ENCODE assay signal across 8 cellular contexts in the genomic region with DNA sequence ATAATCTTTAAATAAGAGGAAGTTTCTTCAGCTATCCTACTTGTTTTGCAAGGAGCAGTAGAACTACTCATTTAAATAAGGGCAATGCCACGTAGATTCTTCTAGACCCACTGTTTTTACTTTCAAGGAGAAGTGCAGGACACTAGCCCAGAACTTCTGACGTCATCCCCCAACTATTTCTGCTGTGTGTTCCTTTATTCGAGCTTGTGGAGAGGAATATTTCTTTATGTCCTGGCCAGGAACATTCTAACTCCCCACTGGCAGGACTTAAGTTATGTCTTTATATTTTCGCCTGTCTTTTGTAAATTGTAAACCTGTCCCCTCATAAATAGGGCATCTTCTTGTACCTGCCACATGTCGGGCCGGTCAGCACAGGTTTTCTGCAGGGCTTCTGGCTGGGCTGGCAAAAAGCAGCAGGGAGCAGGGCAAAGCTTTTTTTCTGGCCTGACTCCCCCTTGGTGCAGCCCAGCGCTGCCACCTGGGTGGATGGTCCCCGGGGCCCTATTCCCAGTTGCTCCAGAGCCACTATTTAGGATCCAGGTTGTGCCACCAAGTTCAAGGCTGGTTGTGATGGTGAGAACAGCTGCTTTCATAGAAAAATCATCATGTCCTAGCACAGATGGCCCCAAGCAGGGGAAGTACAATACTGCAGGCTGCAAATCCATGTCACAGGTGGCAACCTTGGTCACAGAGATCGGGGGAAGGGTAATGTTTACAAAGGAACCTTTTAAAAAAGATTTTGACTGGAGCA. TPM values are rescaled to one million over a fixed set of nuclear protein-coding genes. Genes with fewer than 3 reads are reported as not detected.
DNase-seq lines count a peak whose midpoint lies in the region; ATAC-seq and TF ChIP-seq lines count a peak whose summit lies in the region.

No MANE protein-coding gene starts in this region.

- no peaks in the 10 kb centered on the region for H3K36me3 ChIP-seq in OCI-LY7 (ENCODE audit: insufficient read depth, low read length)

- H3K4me3 ChIP-seq in OCI-LY7 (ENCODE audit: low read depth, low read length, poor library complexity, severe bottlenecking), result peak overlapping the region; percentile 89

- CTCF ChIA-PET in OCI-LY7 (lab: Charles Lee; ENCODE audit: unreplicated experiment), result no interaction called here

- peak overlapping the region; percentile 65 for H3K27ac ChIP-seq in OCI-LY7 (ENCODE audit: low read depth, low read length, poor library complexity, severe bottlenecking)

- peak overlapping the region; percentile 72; the same call in 1 of the 2 replicates for H2AFZ ChIP-seq in OCI-LY7 (ENCODE audit: low read length)

- BruUV-seq in OCI-LY7 (replicated peaks; lab: Mats Ljungman, UMichigan), result no TSS peak

- DNase-seq in GM04503 (ENCODE audit: low read depth), result peak; percentile 76
- DNase-seq in OCI-LY7 (ENCODE audit: low spot score), result peak; percentile 50
- peak; percentile 95 for DNase-seq in astrocyte of the hippocampus (ENCODE audit: low read depth, low spot score)
- DNase-seq in hypothalamus (lab: John Stamatoyannopoulos, UW), result peak in 27 of 51 donors; percentile 13 to 84 (median 41)
- peak; percentile 73 for DNase-seq in retina
- no peak for DNase-seq in GM13977 (ENCODE audit: low spot score)

- POLR2A ChIA-PET in OCI-LY7 (lab: Charles Lee), result interaction anchor here (0.7 to 1.7 kb wide), 7 partner anchors 11 to 211 kb away, joined by 3 to 8 read pairs (median 4); no protein-coding TSS in a partner anchor

- in situ Hi-C loops in GM13977 (cut with MboI; ENCODE audit: low pct_unique_long_range_greater_than_20kb, low sequenced_read_pairs, unreplicated experiment), result no loop called here

- H3K4me2 ChIP-seq in OCI-LY7 (ENCODE audit: low read length), result peak overlapping the region; percentile 94

- H3K9me3 ChIP-seq in OCI-LY7 (ENCODE audit: low read length), result no peaks in the 10 kb centered on the region

- intact Hi-C loops in OCI-LY7 (cut with micrococcal nuclease; ENCODE audit: unreplicated experiment), result loop anchor here (2.0 to 10.0 kb wide), 2 partner anchors 121 to 209 kb away; no protein-coding TSS in a partner anchor

- no peaks in the 10 kb centered on the region for H3K9me2 ChIP-seq in OCI-LY7 (ENCODE audit: insufficient read depth, low read length)

- H3K4me1 ChIP-seq in OCI-LY7 (ENCODE audit: insufficient read depth, low read length, poor library complexity, severe bottlenecking), result peaks cover 39% of the 10 kb centered on the region

- peaks cover 56% of the 10 kb centered on the region for H3K79me2 ChIP-seq in OCI-LY7 (ENCODE audit: insufficient read depth, low read depth, low read length)

- TF ChIP-seq CTCF in OCI-LY7 (conservative IDR thresholded peaks at IDR 0.05; ENCODE audit: low read length) (no peak), GM13977 (IDR thresholded peaks at IDR 0.05; ENCODE audit: extremely low read depth, insufficient read depth, missing control alignments) (no peak)

- no peaks in the 10 kb centered on the region for H4K20me1 ChIP-seq in OCI-LY7 (ENCODE audit: insufficient read depth, low read length)

- ATAC-seq in HG02870 (IDR thresholded peaks at IDR 0.05; ENCODE audit: unreplicated experiment) (peak; percentile 15), GM21381 (IDR thresholded peaks at IDR 0.05; ENCODE audit: unreplicated experiment) (no peak)

RNA-seq across cellular contexts. Expression of a gene that starts 1.8 kb away (rescaled TPM):
- 1.6 and 2.7 TPM in 2 replicates for total RNA-seq in OCI-LY7 (2014; rRNA removed; shearing (Covaris generic))
- total RNA-seq in OCI-LY7 (2022), result 7.4 and 8.7 TPM in 2 replicates
